Comparison of ENCODE assay signal across 10 cellular contexts in genomic region chr1:116508090-116508983, GRCh38.
A peak's percentile ranks its signal among the peaks of the same experiment; 100 is the strongest.
DNase-seq lines count a peak whose midpoint lies in the region; ATAC-seq and TF ChIP-seq lines count a peak whose summit lies in the region.
"Had no signal": no experiment of that assay in that cellular context is flagged by ENCODE, and none has a peak within 500 bp of the region (broad histone marks: within the 10 kb centered on the region; RNA-seq: fewer than 3 reads in every experiment).

No MANE protein-coding gene starts in this region.

- peaks cover 11% of the 10 kb centered on the region for H3K4me1 ChIP-seq in hepatocyte (ENCODE audit: insufficient read depth)
- peaks cover 0 to 33% (median 23%) of the 10 kb centered on the region in 4 donors for H3K4me1 ChIP-seq in tibial artery

- TF ChIP-seq CTCF in hepatocyte (IDR thresholded peaks at IDR 0.05; ENCODE audit: poor library complexity) (no peak), tibial artery (IDR thresholded peaks at IDR 0.05) (no peak)

- H3K4me2 ChIP-seq in hepatocyte: no peak overlapping the region

- no peaks in the 10 kb centered on the region for H4K20me1 ChIP-seq in hepatocyte (ENCODE audit: insufficient read depth, poor library complexity, severe bottlenecking)

- H3K4me3 ChIP-seq in hepatocyte: no peak overlapping the region
- H3K4me3 ChIP-seq in tibial artery: no peak overlapping the region

- H3K9me3 Mint-ChIP-seq in activated T-cell treated with anti-CD3 and anti-CD28 coated beads, Interleukin-2, amount 50 U/mL, for 4 hours: no peaks in the 10 kb centered on the region
- no peaks in the 10 kb centered on the region for H3K9me3 Mint-ChIP-seq in activated CD4-positive, alpha-beta memory T cell treated with anti-CD3 and anti-CD28 coated beads for 36 hours

- intact Hi-C loops in activated CD4-positive, alpha-beta memory T cell treated with anti-CD3 and anti-CD28 coated beads for 36 hours (cut with micrococcal nuclease): loop anchor here (1.0 kb wide), 1 partner anchor 319 kb away; no protein-coding TSS in a partner anchor
- intact Hi-C loops in tibial artery (cut with DNase I; ENCODE audit: low total_unique reads): loop anchor here (10.0 kb wide), 1 partner anchor 546 kb away; no protein-coding TSS in a partner anchor

- peak overlapping the region; percentile 73 for H3K27ac Mint-ChIP-seq in activated CD4-positive, alpha-beta memory T cell treated with anti-CD3 and anti-CD28 coated beads for 36 hours
- H3K27ac Mint-ChIP-seq: nephron progenitor cell had no signal

- H3K27me3 ChIP-seq in hepatocyte (no peaks in the 10 kb centered on the region), tibial artery (no peaks in the 10 kb centered on the region)

- H3K9me2 ChIP-seq in hepatocyte (replicated peaks; ENCODE audit: insufficient read depth): no peaks in the 10 kb centered on the region

- H3K79me2 ChIP-seq in hepatocyte: no peaks in the 10 kb centered on the region

- no peaks in the 10 kb centered on the region for H3K9me3 ChIP-seq in hepatocyte (ENCODE audit: low read depth)
- H3K9me3 ChIP-seq in tibial artery: no peaks in the 10 kb centered on the region

- no peaks in the 10 kb centered on the region for H3K27me3 Mint-ChIP-seq in activated T-cell treated with anti-CD3 and anti-CD28 coated beads, Interleukin-2, amount 50 U/mL, for 4 hours (ENCODE audit: low read depth)
- no peaks in the 10 kb centered on the region for H3K27me3 Mint-ChIP-seq in activated CD4-positive, alpha-beta memory T cell treated with anti-CD3 and anti-CD28 coated beads for 36 hours

- CTCF ChIA-PET in activated CD4-positive, alpha-beta memory T cell treated with anti-CD3 and anti-CD28 coated beads for 36 hours (lab: Charles Lee): interaction anchor here (1.0 to 2.7 kb wide), 5 partner anchors 9 to 370 kb away, joined by 3 to 13 read pairs (median 4); no protein-coding TSS in a partner anchor

- H2AFZ ChIP-seq in hepatocyte: no peak overlapping the region

- POLR2A ChIA-PET in activated CD4-positive, alpha-beta memory T cell treated with anti-CD3 and anti-CD28 coated beads for 36 hours (lab: Charles Lee): interaction anchor here (1.1 kb wide), 2 partner anchors 49 to 131 kb away, joined by 3 to 5 read pairs; no protein-coding TSS in a partner anchor

- peak; percentile 12 to 23 for ATAC-seq in activated T-cell treated with anti-CD3 and anti-CD28 coated beads, Interleukin-2, amount 50 U/mL, for 4 hours
- ATAC-seq in HG02981 (IDR thresholded peaks at IDR 0.05; ENCODE audit: unreplicated experiment) (no peak), GM18868 (IDR thresholded peaks at IDR 0.05; ENCODE audit: unreplicated experiment) (no peak), HG03095 (IDR thresholded peaks at IDR 0.05; ENCODE audit: unreplicated experiment) (no peak)

- WGBS in hepatocyte (ENCODE audit: low lambda C conversion rate, missing lambda C conversion rate): 85% methylated on average over 4 of the region's 4 CpGs

- no peak for DNase-seq in activated T-cell treated with anti-CD3 and anti-CD28 coated beads, Interleukin-2, amount 50 U/mL, for 4 hours
- no peak for DNase-seq in activated T-cell treated with anti-CD3 and anti-CD28 coated beads, Interleukin-2, amount 50 U/mL, for 48 hours
- DNase-seq in activated CD4-positive, alpha-beta memory T cell treated with anti-CD3 and anti-CD28 coated beads for 36 hours: peak; percentile 38
- DNase-seq in hepatocyte (ENCODE audit: low spot score) (no peak), tibial artery (no peak)
- DNase-seq: GDM1, nephron progenitor cell had no signal

- H3K27ac ChIP-seq in hepatocyte (peak overlapping the region; percentile 79), tibial artery (peak overlapping the region; percentile 49 to 80)

- H3K4me3 Mint-ChIP-seq in activated T-cell treated with anti-CD3 and anti-CD28 coated beads, Interleukin-2, amount 50 U/mL, for 4 hours: no peak overlapping the region
- no peak overlapping the region for H3K4me3 Mint-ChIP-seq in activated CD4-positive, alpha-beta memory T cell treated with anti-CD3 and anti-CD28 coated beads for 36 hours
- H3K4me3 Mint-ChIP-seq: nephron progenitor cell had no signal

- H3K4me1 Mint-ChIP-seq in activated T-cell treated with anti-CD3 and anti-CD28 coated beads, Interleukin-2, amount 50 U/mL, for 4 hours (ENCODE audit: low read depth): peaks cover 75% of the 10 kb centered on the region
- peaks cover 77% of the 10 kb centered on the region for H3K4me1 Mint-ChIP-seq in activated CD4-positive, alpha-beta memory T cell treated with anti-CD3 and anti-CD28 coated beads for 36 hours (ENCODE audit: low read depth)

- H3K36me3 ChIP-seq in hepatocyte (replicated peaks; ENCODE audit: insufficient read depth, low read depth): no peaks in the 10 kb centered on the region
- no peaks in the 10 kb centered on the region for H3K36me3 ChIP-seq in tibial artery

- H3K36me3 Mint-ChIP-seq in activated T-cell treated with anti-CD3 and anti-CD28 coated beads, Interleukin-2, amount 50 U/mL, for 4 hours (ENCODE audit: insufficient read depth): peaks cover 8% of the 10 kb centered on the region
- peaks cover 13% of the 10 kb centered on the region for H3K36me3 Mint-ChIP-seq in activated CD4-positive, alpha-beta memory T cell treated with anti-CD3 and anti-CD28 coated beads for 36 hours

Comparison
In these comparisons a context has a peak if more than half of its experiments do, and no peak if none do; other contexts are left out.
1. ATAC-seq: peak in activated T-cell treated with anti-CD3 and anti-CD28 coated beads, Interleukin-2, amount 50 U/mL, for 4 hours (2 of 2); none in HG02981 (single experiment), GM18868 (single experiment) and HG03095 (single experiment).